Comparison of ENCODE assay signal across 10 cellular contexts in genomic region chr2:220165401-220165800, GRCh38.
A peak's percentile ranks its signal among the peaks of the same experiment; 100 is the strongest.
DNase-seq lines count a peak whose midpoint lies in the region; TF ChIP-seq lines count a peak whose summit lies in the region.
"Had no signal": no experiment of that assay in that cellular context is flagged by ENCODE, and none has a peak within 500 bp of the region (broad histone marks: within the 10 kb centered on the region; RNA-seq: fewer than 3 reads in every experiment).

No MANE protein-coding gene starts in this region.

- H3K9me3 Mint-ChIP-seq in endothelial cell (ENCODE audit: unreplicated experiment) (no peaks in the 10 kb centered on the region), HFFc6 (peaks cover 3% of the 10 kb centered on the region; the same call in 1 of the 2 replicates)
- H3K9me3 Mint-ChIP-seq: neural crest cell had no signal

- H3K36me3 Mint-ChIP-seq in endothelial cell (ENCODE audit: low read depth, unreplicated experiment) (no peaks in the 10 kb centered on the region), HFFc6 (ENCODE audit: low read depth) (no peaks in the 10 kb centered on the region)

- H3K27ac Mint-ChIP-seq in endothelial cell (ENCODE audit: unreplicated experiment) (no peak overlapping the region), HFFc6 (no peak overlapping the region)

- intact Hi-C loops in posterior vena cava (cut with DNase I), result loop anchor here in 1 of 2 donors (5.0 kb wide), 1 partner anchor 1507 kb away; no protein-coding TSS in a partner anchor

- no peak for TF ChIP-seq CTCF in endothelial cell (IDR thresholded peaks at IDR 0.05; ENCODE audit: unreplicated experiment)
- no peak for TF ChIP-seq CTCF in HFFc6 (IDR thresholded peaks at IDR 0.05)

- DNase-seq in NCI-H1092 (lab: John Stamatoyannopoulos, UW), result peak; percentile 29
- DNase-seq in NCI-H526 (lab: John Stamatoyannopoulos, UW), result peak; percentile 91 to 92
- DNase-seq in endothelial cell (ENCODE audit: low spot score), result peak; percentile 7
- DNase-seq in posterior vena cava (ENCODE audit: low spot score), result peak; percentile 22
- DNase-seq in hypothalamus (lab: John Stamatoyannopoulos, UW), result no peak
- no peak for DNase-seq in activated T-cell treated with anti-CD3 and anti-CD28 coated beads, Interleukin-2, amount 50 U/mL, for 48 hours
- DNase-seq in HFFc6, result no peak
- no peak for DNase-seq in cerebellar cortex (ENCODE audit: low spot score)
- DNase-seq: MM.1S had no signal

- peaks cover 4% of the 10 kb centered on the region for H3K27me3 Mint-ChIP-seq in endothelial cell (ENCODE audit: unreplicated experiment)
- H3K27me3 Mint-ChIP-seq in HFFc6 (ENCODE audit: insufficient read depth), result 0 out of 2 replicates have a peak, but pooled peaks cover 2% of the 10 kb centered on the region

- H3K4me3 Mint-ChIP-seq in endothelial cell (ENCODE audit: unreplicated experiment) (no peak overlapping the region), HFFc6 (no peak overlapping the region)
- H3K4me3 Mint-ChIP-seq: neural crest cell had no signal

- H3K4me1 Mint-ChIP-seq in endothelial cell (ENCODE audit: unreplicated experiment) (no peaks in the 10 kb centered on the region), HFFc6 (ENCODE audit: low read depth) (peaks cover 8% of the 10 kb centered on the region)
- H3K4me1 Mint-ChIP-seq: neural crest cell had no signal

Comparison
In these comparisons a context has a peak if more than half of its experiments do, and no peak if none do; other contexts are left out.
1. DNase-seq: peak in NCI-H1092 (single experiment), NCI-H526 (2 of 2), endothelial cell (single experiment) and posterior vena cava (single experiment); none in hypothalamus (0 of 51), activated T-cell treated with anti-CD3 and anti-CD28 coated beads, Interleukin-2, amount 50 U/mL, for 48 hours (0 of 2), HFFc6 (single experiment) and cerebellar cortex (single experiment).